ENCODE assay signal across 12 cellular contexts in the genomic region with DNA sequence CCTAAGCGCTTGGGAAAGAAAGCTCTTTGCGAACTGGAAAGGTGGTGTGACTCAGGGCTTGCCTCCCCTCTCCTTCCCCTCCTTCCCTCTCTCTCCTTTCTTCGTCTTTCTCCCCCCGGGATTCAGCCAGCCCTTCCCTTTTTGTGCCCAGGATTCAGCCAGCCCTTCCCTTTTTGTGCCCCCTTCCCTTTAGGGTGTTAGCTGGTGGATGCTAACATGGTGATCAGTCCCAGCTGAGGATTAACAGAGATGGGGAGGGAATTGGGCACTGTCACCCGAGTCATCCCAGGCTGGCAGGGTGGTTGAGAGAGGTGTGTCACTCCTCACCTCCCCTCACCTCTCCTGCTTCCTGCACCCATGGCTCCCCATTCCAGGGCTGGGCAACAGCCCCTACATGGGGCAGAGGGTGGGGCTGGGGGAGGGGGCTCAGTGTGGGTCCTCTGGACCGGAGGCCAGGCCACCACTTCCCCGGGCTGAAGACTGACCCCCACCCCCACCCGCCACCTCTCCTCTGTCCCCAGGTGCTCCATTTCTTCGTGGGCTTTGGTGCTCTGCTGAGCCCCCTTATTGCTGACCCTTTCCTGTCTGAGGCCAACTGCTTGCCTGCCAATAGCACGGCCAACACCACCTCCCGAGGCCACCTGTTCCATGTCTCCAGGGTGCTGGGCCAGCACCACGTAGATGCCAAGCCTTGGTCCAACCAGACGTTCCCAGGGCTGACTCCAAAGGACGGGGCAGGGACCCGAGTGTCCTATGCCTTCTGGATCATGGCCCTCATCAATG.
"Had no signal": no experiment of that assay in that cellular context is flagged by ENCODE, and none has a peak within 500 bp of the region (broad histone marks: within the 10 kb centered on the region; RNA-seq: fewer than 3 reads in every experiment).

No MANE protein-coding gene starts in this region.

- H3K9me3 Mint-ChIP-seq: activated naive CD8-positive, alpha-beta T cell treated with anti-CD3 and anti-CD28 coated beads, Interleukin-2, amount 10 ng/mL, durations not matched to agents 7 days and 5 days; T-helper 1 cell treated with Interleukin-12 subunit alpha and Interleukin-12 subunit beta and Interleukin-4 antibody, amounts not matched to agents 30 μg/mL and 1 μg/mL, for 36 hours had no signal

- H3K27ac ChIP-seq: foreskin keratinocyte, tibial artery had no signal

- H3K27me3 ChIP-seq: left lung had no signal

- H3K36me3 Mint-ChIP-seq: activated CD8-positive, alpha-beta memory T cell treated with anti-CD3 and anti-CD28 coated beads, Interleukin-2, amount 10 ng/mL, durations not matched to agents 7 days and 5 days; activated naive CD8-positive, alpha-beta T cell treated with anti-CD3 and anti-CD28 coated beads, Interleukin-2, amount 10 ng/mL, durations not matched to agents 7 days and 5 days had no signal

- H3K36me3 ChIP-seq: left lung, tibial artery had no signal

- H3K9me3 ChIP-seq: left lung, SK-N-SH, tibial artery had no signal

- H3K4me1 ChIP-seq: foreskin keratinocyte, tibial artery had no signal

- ATAC-seq: activated CD4-positive, CD25-positive, alpha-beta regulatory T cell treated with anti-CD3 and anti-CD28 coated beads, Interleukin-2, amount 50 U/mL, for 24 hours; activated CD8-positive, alpha-beta memory T cell treated with anti-CD3 and anti-CD28 coated beads, Interleukin-2, amount 10 ng/mL, durations not matched to agents 7 days and 5 days; foreskin keratinocyte had no signal

- DNase-seq: activated CD4-positive, alpha-beta T cell treated with anti-CD3 and anti-CD28 coated beads, Interleukin-2, amount 50 U/mL, for 48 hours; activated CD8-positive, alpha-beta memory T cell treated with anti-CD3 and anti-CD28 coated beads, Interleukin-2, amount 10 ng/mL, durations not matched to agents 7 days and 5 days; activated gamma-delta T cell; activated naive CD8-positive, alpha-beta T cell treated with anti-CD3 and anti-CD28 coated beads, Interleukin-2, amount 10 ng/mL, durations not matched to agents 7 days and 5 days; anterior cingulate cortex; foreskin keratinocyte; left lung; SK-N-SH; small intestine had no signal

- H3K4me3 Mint-ChIP-seq: activated CD8-positive, alpha-beta memory T cell treated with anti-CD3 and anti-CD28 coated beads, Interleukin-2, amount 10 ng/mL, durations not matched to agents 7 days and 5 days; activated naive CD8-positive, alpha-beta T cell treated with anti-CD3 and anti-CD28 coated beads, Interleukin-2, amount 10 ng/mL, durations not matched to agents 7 days and 5 days; T-helper 1 cell treated with Interleukin-12 subunit alpha and Interleukin-12 subunit beta and Interleukin-4 antibody, amounts not matched to agents 30 μg/mL and 1 μg/mL, for 36 hours had no signal

- H3K27ac Mint-ChIP-seq: activated CD8-positive, alpha-beta memory T cell treated with anti-CD3 and anti-CD28 coated beads, Interleukin-2, amount 10 ng/mL, durations not matched to agents 7 days and 5 days; activated naive CD8-positive, alpha-beta T cell treated with anti-CD3 and anti-CD28 coated beads, Interleukin-2, amount 10 ng/mL, durations not matched to agents 7 days and 5 days; T-helper 1 cell treated with Interleukin-12 subunit alpha and Interleukin-12 subunit beta and Interleukin-4 antibody, amounts not matched to agents 30 μg/mL and 1 μg/mL, for 36 hours had no signal

- H3K4me3 ChIP-seq: left lung, tibial artery had no signal
